ENCODE assay signal across 22 cellular contexts in genomic region chr10:63757067-63757466, GRCh38.
"Had no signal": no experiment of that assay in that cellular context is flagged by ENCODE, and none has a peak within 500 bp of the region (broad histone marks: within the 10 kb centered on the region; RNA-seq: fewer than 3 reads in every experiment).

No MANE protein-coding gene starts in this region.

- H3K4me3 ChIP-seq: cardiac muscle cell, mucosa of descending colon, right lobe of liver, thoracic aorta, vagina had no signal

- ATAC-seq: activated CD8-positive, alpha-beta memory T cell treated with anti-CD3 and anti-CD28 coated beads, Interleukin-2, amount 10 ng/mL, durations not matched to agents 7 days and 5 days; activated CD8-positive, alpha-beta T cell treated with anti-CD3 and anti-CD28 coated beads for 36 hours; foreskin keratinocyte; left colon; mucosa of descending colon; right lobe of liver had no signal

- H3K9me3 ChIP-seq: mucosa of descending colon, right lobe of liver, thoracic aorta, vagina had no signal

- DNase-seq: activated CD4-positive, alpha-beta T cell treated with anti-CD3 and anti-CD28 coated beads, Interleukin-2, amount 10 ng/mL, durations not matched to agents 7 days and 5 days; activated CD4-positive, CD25-positive, alpha-beta regulatory T cell treated with anti-CD3 and anti-CD28 coated beads, Interleukin-2, amount 50 U/mL, for 72 hours; activated CD8-positive, alpha-beta memory T cell treated with anti-CD3 and anti-CD28 coated beads, Interleukin-2, amount 10 ng/mL, durations not matched to agents 7 days and 5 days; activated CD8-positive, alpha-beta T cell treated with anti-CD3 and anti-CD28 coated beads for 36 hours; activated effector memory CD4-positive, alpha-beta T cell treated with anti-CD3 and anti-CD28 coated beads, Interleukin-2, amount 50 U/mL, for 16 hours; activated naive CD4-positive, alpha-beta T cell treated with anti-CD3 and anti-CD28 coated beads, Interleukin-2, amount 10 ng/mL, durations not matched to agents 7 days and 5 days; activated T-cell treated with anti-CD3 and anti-CD28 coated beads for 4 hours; amygdala; foreskin keratinocyte; left colon; mucosa of descending colon; naive B cell; nucleus accumbens; right lobe of liver; small intestine; stimulated activated CD4-positive, alpha-beta T cell treated with anti-CD3 and anti-CD28 coated beads, Interleukin-2, amount 100 ng/mL, for 24 hours; stimulated activated naive CD4-positive, alpha-beta T cell treated with Interleukin-2 at 50 U/mL for 16 hours; WERI-Rb-1 had no signal

- H3K36me3 ChIP-seq: cardiac muscle cell, right lobe of liver, thoracic aorta, vagina, WERI-Rb-1 had no signal

- H3K27ac ChIP-seq: cardiac muscle cell, foreskin keratinocyte, right lobe of liver, thoracic aorta, vagina, WERI-Rb-1 had no signal

- H3K4me1 ChIP-seq: foreskin keratinocyte, right lobe of liver, vagina had no signal

- H3K27me3 ChIP-seq: cardiac muscle cell, right lobe of liver, vagina had no signal

- FAIRE-seq: keratinocyte had no signal
